Comparison of ENCODE assay signal across 8 cellular contexts in the genomic region with DNA sequence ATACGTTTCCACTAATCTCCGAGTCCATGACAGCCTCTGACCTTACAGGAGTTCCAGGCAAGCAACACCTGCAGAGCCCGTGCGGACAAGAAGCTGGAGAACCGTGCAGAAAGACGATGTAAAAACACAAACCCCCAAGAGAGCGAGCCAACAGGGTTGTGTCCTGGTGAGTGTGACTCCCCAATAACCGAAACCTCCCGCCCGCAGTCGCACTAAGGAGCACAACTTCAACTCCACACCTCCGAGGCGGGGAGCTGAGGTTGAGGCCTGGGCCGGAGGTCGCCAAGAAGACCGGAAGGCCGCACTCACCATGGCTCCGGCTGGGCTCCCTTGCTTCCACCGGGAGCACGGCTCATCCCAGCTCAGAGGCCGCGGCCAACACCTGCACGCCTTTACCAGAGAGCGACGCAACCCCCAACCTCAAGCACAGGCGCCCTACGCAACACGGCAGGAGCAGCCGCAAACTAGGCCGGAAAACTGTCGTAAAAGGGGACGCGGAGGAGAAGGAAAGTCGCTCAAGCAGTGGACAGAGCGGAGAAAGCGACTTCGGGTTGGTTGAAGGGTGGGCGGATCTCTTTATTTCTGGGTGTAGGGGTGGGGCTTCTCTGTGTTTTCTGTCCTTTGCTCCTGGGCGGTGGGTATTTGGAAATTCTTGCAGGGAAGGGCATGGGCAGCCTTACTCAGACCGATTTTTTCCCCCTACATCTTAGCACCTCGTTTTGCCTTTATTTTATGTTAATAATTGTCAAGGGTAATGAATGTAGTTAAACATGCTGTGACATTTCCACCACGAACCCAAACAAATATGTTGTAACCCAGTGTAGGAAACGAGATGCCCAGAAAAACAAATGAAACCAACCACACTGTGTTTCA. TPM values are rescaled to one million over a fixed set of nuclear protein-coding genes. Genes with fewer than 3 reads are reported as not detected.
A peak's percentile ranks its signal among the peaks of the same experiment; 100 is the strongest.
DNase-seq lines count a peak whose midpoint lies in the region; ATAC-seq and TF ChIP-seq lines count a peak whose summit lies in the region.

A gene (minus strand): TSS at position 446 of the 873 bp plus-strand sequence. CDS start 134 bp downstream, at position 312.

- 0% methylated on average over 43 of the region's 43 CpGs for WGBS in lung, 2 donors

- H3K36me3 Mint-ChIP-seq in CD8-positive, alpha-beta memory T cell: peaks cover 0 to 46% (median 5%) of the 10 kb centered on the region in 3 donors

- peak within 1 kb of the TSS; percentile 89 to 100 (median 98) for H3K4me3 Mint-ChIP-seq in CD8-positive, alpha-beta memory T cell

- peak; percentile 85 to 95 (median 93) for DNase-seq in CD8-positive, alpha-beta memory T cell
- peak; percentile 83 for DNase-seq in HS-5 (ENCODE audit: low read depth)
- peak; percentile 86 for DNase-seq in NK-92 treated with Interleukin-12 subunit alpha and Interleukin-12 subunit beta, amount 100 ng/mL, for 24 hours (lab: John Stamatoyannopoulos, UW)
- DNase-seq in activated CD8-positive, alpha-beta memory T cell treated with anti-CD3 and anti-CD28 coated beads for 24 hours: peak; percentile 92
- DNase-seq in effector CD8-positive, alpha-beta T cell (lab: John Stamatoyannopoulos, UW): peak; percentile 85
- peak; percentile 94 for DNase-seq in lung (ENCODE audit: low spot score)
- DNase-seq in stimulated activated CD4-positive, alpha-beta T cell treated with anti-CD3 and anti-CD28 coated beads, TNF-alpha, amount 100 ng/mL, for 4 hours (ENCODE audit: low read depth in 3 of 3): peak; percentile 56 to 85 (median 79)

- peak within 1 kb of the TSS; percentile 90 to 99 (median 96) for H3K27ac Mint-ChIP-seq in CD8-positive, alpha-beta memory T cell

- H3K36me3 ChIP-seq in CD8-positive, alpha-beta memory T cell (ENCODE audit: insufficient read depth, low read length): peaks cover 4% of the 10 kb centered on the region
- H3K36me3 ChIP-seq in lung (ENCODE audit: control insufficient read depth in 2 of 2, insufficient read depth in 2 of 2, low read length in 2 of 2): peaks cover 0 to 1% of the 10 kb centered on the region in 2 donors

- no peaks in the 10 kb centered on the region for H3K27me3 ChIP-seq in CD8-positive, alpha-beta memory T cell (ENCODE audit: insufficient read depth, low read length, poor library complexity, severe bottlenecking)
- H3K27me3 ChIP-seq in lung (ENCODE audit: control insufficient read depth, insufficient read depth): no peaks in the 10 kb centered on the region

- ATAC-seq in GM19468 (IDR thresholded peaks at IDR 0.05; ENCODE audit: extremely low read depth, unreplicated experiment) (peak; percentile 82), lung (ENCODE audit: insufficient read depth, low FRiP score) (peak; percentile 98)

- H3K4me1 ChIP-seq in CD8-positive, alpha-beta memory T cell (ENCODE audit: insufficient read depth, low read length): peaks cover 20% of the 10 kb centered on the region
- peaks cover 0 to 15% of the 10 kb centered on the region in 2 donors for H3K4me1 ChIP-seq in lung (ENCODE audit: control insufficient read depth in 2 of 2, insufficient read depth in 2 of 2, low read length in 2 of 2)

- H3K9me3 ChIP-seq in CD8-positive, alpha-beta memory T cell (ENCODE audit: low read length): no peaks in the 10 kb centered on the region
- H3K9me3 ChIP-seq in lung (ENCODE audit: control insufficient read depth in 2 of 2, insufficient read depth in 1 of 2, low read length in 1 of 2): no peaks in the 10 kb centered on the region

- H3K4me3 ChIP-seq in CD8-positive, alpha-beta memory T cell (ENCODE audit: low read length): peak within 1 kb of the TSS; percentile 69
- H3K4me3 ChIP-seq in lung: peak within 1 kb of the TSS; percentile 67

- CTCF ChIA-PET in CD8-positive, alpha-beta memory T cell (lab: Charles Lee): interaction anchor here (0.8 kb wide), 1 partner anchor 14 kb away, joined by 3 read pairs; no protein-coding TSS in a partner anchor

- peaks cover 32 to 56% (median 50%) of the 10 kb centered on the region in 3 donors for H3K4me1 Mint-ChIP-seq in CD8-positive, alpha-beta memory T cell

- no peak for TF ChIP-seq CTCF in lung (IDR thresholded peaks at IDR 0.05; ENCODE audit: control extremely low read depth, extremely low read depth)

- H3K9me3 Mint-ChIP-seq in CD8-positive, alpha-beta memory T cell: no peaks in the 10 kb centered on the region

- POLR2A ChIA-PET in CD8-positive, alpha-beta memory T cell (lab: Charles Lee): interaction anchor here (0.8 to 1.0 kb wide), 3 partner anchors 59 to 388 kb away, joined by 7 to 14 read pairs (median 10); a partner anchor contains a TSS

- H3K27ac ChIP-seq in CD8-positive, alpha-beta memory T cell (ENCODE audit: low read depth, low read length): peak within 1 kb of the TSS; percentile 76
- peak within 1 kb of the TSS; percentile 88 to 91 for H3K27ac ChIP-seq in lung (ENCODE audit: low read depth in 1 of 2, low read length in 1 of 2)

- peaks cover 0 to 3% of the 10 kb centered on the region in 2 donors for H3K27me3 Mint-ChIP-seq in CD8-positive, alpha-beta memory T cell

RNA-seq across cellular contexts. Expression of the gene that starts here (rescaled TPM):
- total RNA-seq in CD8-positive, alpha-beta memory T cell: 10 to 100 TPM; 70.2 to 72.0 TPM
- polyA plus RNA-seq in CD8-positive, alpha-beta memory T cell: 102 TPM
- total RNA-seq in lung: 10 to 100 TPM; 35.6 to 37.8 TPM
- polyA plus RNA-seq in lung: 10 to 100 TPM; 26.4 to 51.7 TPM

Comparison
In these comparisons a context has a peak if more than half of its experiments do, and no peak if none do; other contexts are left out.
1. Peak in every context shown above with its lines: DNase-seq, ATAC-seq, H3K4me3 ChIP-seq and H3K27ac ChIP-seq.